Comparison of ENCODE assay signal across 13 cellular contexts in the genomic region with DNA sequence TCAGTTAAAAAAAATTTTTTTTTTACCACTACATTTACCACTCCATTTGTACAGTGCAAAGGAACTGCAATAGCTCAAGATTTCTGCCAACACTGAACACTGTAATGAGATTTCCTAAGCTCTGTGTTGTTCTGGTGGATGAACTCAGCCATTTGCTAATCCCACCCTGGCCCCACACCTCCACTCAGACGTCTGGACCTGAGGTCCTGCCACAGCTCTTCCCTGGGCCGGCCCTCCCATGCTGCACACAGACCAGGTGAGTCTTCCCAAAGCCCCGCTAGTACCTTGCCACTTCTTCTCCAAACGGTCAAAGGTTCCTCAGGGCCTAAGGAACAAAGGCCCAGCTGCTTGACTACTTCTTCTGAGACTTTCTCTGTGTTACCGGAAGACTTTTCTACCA. TPM values are rescaled to one million over a fixed set of nuclear protein-coding genes. Genes with fewer than 3 reads are reported as not detected.
DNase-seq lines count a peak whose midpoint lies in the region; ATAC-seq, FAIRE-seq and TF ChIP-seq lines count a peak whose summit lies in the region.
"Had no signal": no experiment of that assay in that cellular context is flagged by ENCODE, and none has a peak within 500 bp of the region (broad histone marks: within the 10 kb centered on the region; RNA-seq: fewer than 3 reads in every experiment).

No MANE protein-coding gene starts in this region.

- H2AFZ ChIP-seq in HepG2 (ENCODE audit: low read length) (no peak overlapping the region), endothelial cell of umbilical vein (ENCODE audit: low read depth, low read length) (no peak overlapping the region)

- TF ChIP-seq EP300 in HepG2 (IDR thresholded peaks at IDR 0.05; ENCODE audit: low read depth in 2 of 2, low read length in 2 of 2) (no peak), HepG2 (CRISPR knock-in tag; IDR thresholded peaks at IDR 0.05; ENCODE audit: borderline replicate concordance) (no peak)

- peaks cover 38% of the 10 kb centered on the region for H3K79me2 ChIP-seq in HepG2 (ENCODE audit: insufficient read depth, low read length)
- peaks cover 35% of the 10 kb centered on the region for H3K79me2 ChIP-seq in endothelial cell of umbilical vein (ENCODE audit: control insufficient read depth, insufficient read depth, low read length)

- intact Hi-C loops in right lobe of liver (cut with DNase I) (no loop called here), HepG2 (cut with micrococcal nuclease; ENCODE audit: unreplicated experiment) (loop anchor here (10.0 kb wide), 1 partner anchor 330 kb away; no protein-coding TSS in a partner anchor), endothelial cell of umbilical vein (cut with micrococcal nuclease) (loop anchor here (1.0 to 2.0 kb wide), 5 partner anchors 23 to 352 kb away; no protein-coding TSS in a partner anchor), vagina (cut with DNase I) (loop anchor here (5.0 kb wide), 1 partner anchor 33 kb away; no protein-coding TSS in a partner anchor)

- H4K20me1 ChIP-seq in HepG2 (ENCODE audit: insufficient read depth, low read length) (peaks cover 61% of the 10 kb centered on the region), endothelial cell of umbilical vein (replicated peaks; ENCODE audit: control insufficient read depth, extremely low read depth, insufficient read depth, low read length) (no peaks in the 10 kb centered on the region)

- no peak for FAIRE-seq in HepG2 (lab: Jason Lieb, UNC)
- FAIRE-seq in endothelial cell of umbilical vein (lab: Jason Lieb, UNC): no peak
- no peak for FAIRE-seq in GM12891 (lab: Jason Lieb, UNC)
- FAIRE-seq: GM12892 had no signal

- H3K36me3 Mint-ChIP-seq in neural crest cell (ENCODE audit: low read depth): peaks cover 4% of the 10 kb centered on the region

- peak overlapping the region; percentile 3 for H3K4me3 Mint-ChIP-seq in neural crest cell
- H3K4me3 Mint-ChIP-seq: CD8-positive, alpha-beta memory T cell; T-helper 1 cell treated with Interleukin-12 subunit alpha and Interleukin-12 subunit beta and Interleukin-4 antibody, amounts not matched to agents 30 μg/mL and 1 μg/mL, for 36 hours had no signal

- peaks cover 76% of the 10 kb centered on the region for H3K4me1 Mint-ChIP-seq in neural crest cell

- no peaks in the 10 kb centered on the region for H3K9me3 Mint-ChIP-seq in neural crest cell
- H3K9me3 Mint-ChIP-seq: CD8-positive, alpha-beta memory T cell; T-helper 1 cell treated with Interleukin-12 subunit alpha and Interleukin-12 subunit beta and Interleukin-4 antibody, amounts not matched to agents 30 μg/mL and 1 μg/mL, for 36 hours had no signal

- no peak overlapping the region for H3K4me2 ChIP-seq in HepG2 (ENCODE audit: low read depth, low read length)
- no peak overlapping the region for H3K4me2 ChIP-seq in endothelial cell of umbilical vein (ENCODE audit: insufficient read depth, low read length)

- H3K36me3 ChIP-seq in right lobe of liver: peaks cover 0 to 8% (median 0%) of the 10 kb centered on the region in 4 donors
- peaks cover 24 to 52% of the 10 kb centered on the region in 2 experiments for H3K36me3 ChIP-seq in HepG2 (replicated peaks in 1 of 2; ENCODE audit: control insufficient read depth in 1 of 2, insufficient read depth in 2 of 2, low read length in 2 of 2)
- H3K36me3 ChIP-seq in endothelial cell of umbilical vein (ENCODE audit: control insufficient read depth in 2 of 2, extremely low read depth in 1 of 2, insufficient read depth in 2 of 2, low read length in 2 of 2): no peaks in the 10 kb centered on the region
- no peaks in the 10 kb centered on the region for H3K36me3 ChIP-seq in vagina
- H3K36me3 ChIP-seq: ovary had no signal

- WGBS in right lobe of liver (ENCODE audit: insufficient coverage, low coverage, low lambda C conversion rate, missing lambda C conversion rate): 71% methylated on average over 4 of the region's 5 CpGs
- WGBS in HepG2 (ENCODE audit: low lambda C conversion rate): 93% methylated on average over 5 of the region's 5 CpGs

- dilution Hi-C loops in endothelial cell of umbilical vein (cut with MboI; ENCODE audit: extremely low pct_ligation_motif_present, low sequenced_read_pairs): no loop called here

- H3K27ac Mint-ChIP-seq in neural crest cell (ENCODE audit: unreplicated experiment): no peak overlapping the region
- H3K27ac Mint-ChIP-seq: T-helper 1 cell treated with Interleukin-12 subunit alpha and Interleukin-12 subunit beta and Interleukin-4 antibody, amounts not matched to agents 30 μg/mL and 1 μg/mL, for 36 hours had no signal

- H3K9ac ChIP-seq in HepG2 (ENCODE audit: insufficient read depth, low read depth, low read length) (no peak overlapping the region), endothelial cell of umbilical vein (replicated peaks; ENCODE audit: extremely low read depth, insufficient read depth, low read length) (no peak overlapping the region)

- TF ChIP-seq POLR2A in right lobe of liver (IDR thresholded peaks at IDR 0.05) (no peak), HepG2 (IDR thresholded peaks at IDR 0.05; ENCODE audit: insufficient read depth in 1 of 2, low read depth in 2 of 2, low read length in 2 of 2) (no peak), endothelial cell of umbilical vein (IDR thresholded peaks at IDR 0.05; ENCODE audit: low read depth, low read length) (no peak), vagina (IDR thresholded peaks at IDR 0.05) (no peak), GM12891 (IDR thresholded peaks at IDR 0.05; ENCODE audit: low read depth, low read length) (no peak)

- peak in 1 of 3 donors; percentile 36 for DNase-seq in right lobe of liver
- DNase-seq in HepG2 (ENCODE audit: low spot score): no peak
- no peak for DNase-seq in endothelial cell of umbilical vein (ENCODE audit: low read depth, low spot score)
- DNase-seq in neural crest cell (ENCODE audit: low read depth, low spot score): no peak
- no peak for DNase-seq in vagina (ENCODE audit: extremely low spot score in 2 of 2)
- no peak for DNase-seq in NCI-H1092 (lab: John Stamatoyannopoulos, UW)
- DNase-seq in GM10266 (ENCODE audit: extremely low spot score): no peak
- DNase-seq in GM12891 (ENCODE audit: insufficient read length, low spot score): no peak
- DNase-seq: CD8-positive, alpha-beta memory T cell; GOT3; ovary had no signal

- H3K9me3 ChIP-seq in right lobe of liver: no peaks in the 10 kb centered on the region
- H3K9me3 ChIP-seq in HepG2 (ENCODE audit: low read length): no peaks in the 10 kb centered on the region
- H3K9me3 ChIP-seq in endothelial cell of umbilical vein (replicated peaks; ENCODE audit: control insufficient read depth, insufficient read depth, low read length): no peaks in the 10 kb centered on the region
- no peaks in the 10 kb centered on the region for H3K9me3 ChIP-seq in vagina
- H3K9me3 ChIP-seq: ovary had no signal

- H3K4me1 ChIP-seq in right lobe of liver: peaks cover 4 to 59% (median 32%) of the 10 kb centered on the region in 4 donors
- peaks cover 32% of the 10 kb centered on the region for H3K4me1 ChIP-seq in HepG2 (ENCODE audit: insufficient read depth, low read length)
- H3K4me1 ChIP-seq in endothelial cell of umbilical vein (ENCODE audit: control insufficient read depth, extremely low read depth, insufficient read depth, low read length): peaks cover 24% of the 10 kb centered on the region
- H3K4me1 ChIP-seq in vagina: peaks cover 73% of the 10 kb centered on the region

- H3K27me3 ChIP-seq in right lobe of liver (no peaks in the 10 kb centered on the region), HepG2 (ENCODE audit: control insufficient read depth in 1 of 2, insufficient read depth in 2 of 2, low read length in 2 of 2) (no peaks in the 10 kb centered on the region), endothelial cell of umbilical vein (ENCODE audit: control insufficient read depth in 2 of 2, insufficient read depth in 2 of 2, low read length in 2 of 2) (no peaks in the 10 kb centered on the region), vagina (no peaks in the 10 kb centered on the region)
- H3K27me3 ChIP-seq: ovary had no signal

- no peak for TF ChIP-seq RAD21 in HepG2 (CRISPR knock-in tag; IDR thresholded peaks at IDR 0.05)

- in situ Hi-C loops in HepG2 (cut with HindIII; ENCODE audit: extremely low pct_ligation_motif_present, low pct_unique_long_range_greater_than_20kb): no loop called here

- H3K27ac ChIP-seq in right lobe of liver: peak overlapping the region; percentile 62 to 71 (median 63)
- H3K27ac ChIP-seq in HepG2 (ENCODE audit: extremely low read length, insufficient read depth, low read length): no peak overlapping the region
- H3K27ac ChIP-seq in endothelial cell of umbilical vein (ENCODE audit: insufficient read depth, low read depth, low read length): peak overlapping the region; percentile 52
- H3K27ac ChIP-seq in vagina: peak overlapping the region; percentile 82

- H3K4me3 ChIP-seq in right lobe of liver: no peak overlapping the region
- H3K4me3 ChIP-seq in HepG2 (replicated peaks in 1 of 3; ENCODE audit: insufficient read depth in 1 of 3, low read depth in 2 of 3, low read length in 3 of 3): no peak overlapping the region
- no peak overlapping the region for H3K4me3 ChIP-seq in endothelial cell of umbilical vein (replicated peaks in 1 of 3; ENCODE audit: insufficient read depth in 1 of 3, low read depth in 1 of 3, low read length in 3 of 3)
- H3K4me3 ChIP-seq in vagina: no peak overlapping the region
- H3K4me3 ChIP-seq: ovary had no signal

- H3K9me1 ChIP-seq in endothelial cell of umbilical vein (replicated peaks; ENCODE audit: control insufficient read depth, extremely low read depth, insufficient read depth, low read length): no peaks in the 10 kb centered on the region

- CTCF ChIA-PET in HepG2 (lab: Yijun Ruan, JAX; ENCODE audit: low intra/inter-chr PET ratio, low total read pairs): no interaction called here
- CTCF ChIA-PET in endothelial cell of umbilical vein (lab: Charles Lee): interaction anchor here (0.7 to 2.3 kb wide), 15 partner anchors 11 to 352 kb away, joined by 3 to 11 read pairs (median 4); no protein-coding TSS in a partner anchor

- BruUV-seq in HepG2 (replicated peaks; lab: Mats Ljungman, UMichigan): no TSS peak
- no TSS peak for BruUV-seq in endothelial cell of umbilical vein (replicated peaks; lab: Mats Ljungman, UMichigan)

- ATAC-seq in right lobe of liver (no peak), HepG2 (no peak)

- POLR2A ChIA-PET in HepG2 (lab: Yijun Ruan, JAX): no interaction called here
- POLR2A ChIA-PET in endothelial cell of umbilical vein (lab: Charles Lee): no interaction called here

- no peak for TF ChIP-seq CTCF in right lobe of liver (IDR thresholded peaks at IDR 0.05)
- TF ChIP-seq CTCF in HepG2 (CRISPR knock-in tag; IDR thresholded peaks at IDR 0.05): no peak
- no peak for TF ChIP-seq CTCF in endothelial cell of umbilical vein (IDR thresholded peaks at IDR 0.05; ENCODE audit: extremely low read depth in 1 of 2, insufficient read depth in 1 of 2, low read depth in 1 of 2, low read length in 2 of 2)
- TF ChIP-seq CTCF in neural crest cell (conservative IDR thresholded peaks at IDR 0.05): no peak
- TF ChIP-seq CTCF in vagina (IDR thresholded peaks at IDR 0.05): no peak
- TF ChIP-seq CTCF in GM10266 (IDR thresholded peaks at IDR 0.05; ENCODE audit: control insufficient read depth, insufficient read depth, low read depth, missing control alignments): no peak

- H3K27me3 Mint-ChIP-seq in neural crest cell (ENCODE audit: low read depth): no peaks in the 10 kb centered on the region
- H3K27me3 Mint-ChIP-seq: CD8-positive, alpha-beta memory T cell had no signal

RNA-seq across cellular contexts. Expression of gene SLC45A1, which starts 56.4 kb away (rescaled TPM):
- under 1 TPM in 5 of 6 experiments, not detected in 1; 0.13 to 0.53 (median 0.25) TPM for total RNA-seq in right lobe of liver
- not detected in 2 replicates for total RNA-seq in HepG2 (2016; rRNA removed; fragmentation: Illumina TruSeq; extraction: Trizol)
- not detected in 2 replicates for total RNA-seq in HepG2 (2016; cell fraction: cytosol; rRNA removed; fragmentation: Illumina TruSeq; extraction: Trizol; ENCODE audit: low read depth)
- not detected in 2 replicates for total RNA-seq in HepG2 (2016; cell fraction: insoluble cytoplasmic fraction; rRNA removed; fragmentation: Illumina TruSeq; extraction: Trizol)
- total RNA-seq in HepG2 (2016; cell fraction: membrane; rRNA removed; fragmentation: Illumina TruSeq; extraction: Trizol): not detected in 2 replicates
- not detected in 2 replicates for total RNA-seq in HepG2 (2016; cell fraction: nucleus; rRNA removed; fragmentation: Illumina TruSeq; extraction: Trizol)
- 0.05 TPM in 1 of 2 replicates, not detected in the other for polyA plus RNA-seq in HepG2 (2011; rRNA removed)
- polyA plus RNA-seq in HepG2 (2011; cell fraction: cytosol; rRNA removed): 0.03 TPM in 1 of 2 replicates, not detected in the other
- polyA plus RNA-seq in HepG2 (2011; cell fraction: nucleus; rRNA removed): 0.09 TPM in 1 of 2 replicates, not detected in the other
- polyA plus RNA-seq in HepG2 (2012): not detected in 2 replicates
- polyA plus RNA-seq in HepG2 (2016; cell fraction: cytosol; fragmentation: Illumina TruSeq; extraction: Trizol; ENCODE audit: low read depth): not detected in 2 replicates
- not detected in 2 replicates for polyA plus RNA-seq in HepG2 (2016; cell fraction: insoluble cytoplasmic fraction; fragmentation: Illumina TruSeq; extraction: Trizol; ENCODE audit: low read depth)
- not detected in 2 replicates for polyA plus RNA-seq in HepG2 (2016; cell fraction: membrane; fragmentation: Illumina TruSeq; extraction: Trizol; ENCODE audit: low read depth)
- not detected in 2 replicates for polyA plus RNA-seq in HepG2 (2016; cell fraction: nucleus; fragmentation: Illumina TruSeq; extraction: Trizol; ENCODE audit: insufficient read depth, low read depth)
- polyA minus RNA-seq in HepG2 (2011; rRNA and poly(A)+ RNA removed; ENCODE audit: low replicate concordance): not detected in 2 replicates
- polyA minus RNA-seq in HepG2 (2011; cell fraction: cytosol; rRNA and poly(A)+ RNA removed): not detected in 2 replicates
- polyA minus RNA-seq in HepG2 (2011; cell fraction: nucleus; rRNA and poly(A)+ RNA removed): not detected in 2 replicates
- 1.1 and 1.4 TPM in 2 replicates for total RNA-seq in endothelial cell of umbilical vein
- polyA plus RNA-seq in endothelial cell of umbilical vein: 1.3 and 1.7 TPM in 2 replicates
- 0.63 and 1.1 TPM in 2 replicates for polyA plus RNA-seq in endothelial cell of umbilical vein (2011; cell fraction: cytosol; rRNA removed)
- polyA plus RNA-seq in endothelial cell of umbilical vein (2011; cell fraction: nucleus; rRNA removed): 0.84 and 0.88 TPM in 2 replicates
- polyA plus RNA-seq in endothelial cell of umbilical vein (2012): 1.2 and 1.4 TPM in 2 replicates
- 0.68 and 1.8 TPM in 2 replicates for polyA minus RNA-seq in endothelial cell of umbilical vein
- polyA minus RNA-seq in endothelial cell of umbilical vein (2011; cell fraction: cytosol; rRNA and poly(A)+ RNA removed): not detected
- polyA minus RNA-seq in endothelial cell of umbilical vein (2011; cell fraction: nucleus; rRNA and poly(A)+ RNA removed): 0.72 and 1.6 TPM in 2 replicates
- 2.5 TPM in 2 replicates for total RNA-seq in neural crest cell
- 13.8 TPM for total RNA-seq in vagina
- 0.08 TPM for polyA plus RNA-seq in GM12891 (2012; ENCODE audit: low read depth, missing spikeins)

Comparison
In these comparisons a context has a peak if more than half of its experiments do, and no peak if none do; other contexts are left out.
1. intact Hi-C loops: an anchor here in HepG2 (10.0 kb wide), endothelial cell of umbilical vein (1.0 to 2.0 kb wide) and vagina (5.0 kb wide); none called in right lobe of liver.